Comparison of ENCODE assay signal across 9 cellular contexts in the genomic region with DNA sequence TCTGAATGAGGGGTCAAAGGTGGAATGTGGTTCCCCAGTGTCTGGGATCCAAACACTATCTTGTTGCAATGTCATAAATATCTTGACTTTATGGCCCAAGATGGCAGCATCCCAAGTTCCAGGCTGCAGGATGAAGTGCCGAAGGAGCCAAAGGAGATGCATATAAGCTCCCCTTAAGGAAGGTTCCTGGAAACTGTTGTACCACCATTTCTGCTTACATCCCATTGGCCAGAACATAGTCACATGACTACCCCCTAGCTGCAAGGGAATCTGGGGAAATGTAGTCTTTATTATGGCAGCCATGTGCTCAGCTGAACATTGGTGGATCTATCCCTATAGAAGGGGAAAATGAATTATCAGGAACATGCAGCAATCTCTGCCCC. TPM values are rescaled to one million over a fixed set of nuclear protein-coding genes. Genes with fewer than 3 reads are reported as not detected.
DNase-seq lines count a peak whose midpoint lies in the region; ATAC-seq and TF ChIP-seq lines count a peak whose summit lies in the region.
"Had no signal": no experiment of that assay in that cellular context is flagged by ENCODE, and none has a peak within 500 bp of the region (broad histone marks: within the 10 kb centered on the region; RNA-seq: fewer than 3 reads in every experiment).

No MANE protein-coding gene starts in this region.

- H3K27me3 Mint-ChIP-seq in H9 (ENCODE audit: low read depth), result peaks cover 4% of the 10 kb centered on the region; the same call in 1 of the 2 replicates

- H3K9ac ChIP-seq in HCT116 (ENCODE audit: low read length) (no peak overlapping the region), H9 (ENCODE audit: extremely low read depth, insufficient read length, low read length) (no peak overlapping the region)

- H4K91ac ChIP-seq in H9 (ENCODE audit: insufficient read length, low read depth, low read length), result no peak overlapping the region

- no peak overlapping the region for H3K56ac ChIP-seq in H9 (ENCODE audit: insufficient read length, low read depth, low read length)

- peak; percentile 60 for DNase-seq in EH (ENCODE audit: low read depth)
- DNase-seq in HCT116 (ENCODE audit: low read depth, low spot score), result no peak
- DNase-seq in OCI-LY7 (ENCODE audit: low spot score), result peak; percentile 49
- DNase-seq in iris pigment epithelial cell (ENCODE audit: low read depth), result peak; percentile 53
- DNase-seq in H9, result no peak
- DNase-seq in KG1 (lab: John Stamatoyannopoulos, UW), result no peak
- DNase-seq in middle frontal gyrus (ENCODE audit: extremely low spot score, low spot score), result no peak

- H3K9me2 ChIP-seq in HCT116 (ENCODE audit: insufficient read depth), result no peaks in the 10 kb centered on the region
- H3K9me2 ChIP-seq in OCI-LY7 (ENCODE audit: insufficient read depth, low read length), result no peaks in the 10 kb centered on the region

- no peak overlapping the region for H2BK5ac ChIP-seq in H9 (ENCODE audit: insufficient read length, low read length)

- no peak overlapping the region for H3T11ph ChIP-seq in H9 (ENCODE audit: low read length)

- no peak overlapping the region for H2BK20ac ChIP-seq in H9 (ENCODE audit: low read depth, low read length, poor library complexity, severe bottlenecking)

- no peak overlapping the region for H2BK15ac ChIP-seq in H9 (ENCODE audit: low read depth, low read length)

- TF ChIP-seq CTCF in HCT116 (IDR thresholded peaks at IDR 0.05 in 2 of 3, conservative IDR thresholded peaks at IDR 0.05 in 1 of 3; ENCODE audit: borderline replicate concordance in 1 of 3, insufficient read depth in 1 of 3, low read depth in 2 of 3, low read length in 2 of 3) (no peak), OCI-LY7 (conservative IDR thresholded peaks at IDR 0.05; ENCODE audit: low read length) (no peak), H9 (conservative IDR thresholded peaks at IDR 0.05) (no peak)

- H3K23me2 ChIP-seq in H9 (ENCODE audit: insufficient read length, low read depth, low read length, poor library complexity, severe bottlenecking), result no peaks in the 10 kb centered on the region

- no peak for TF ChIP-seq POLR2A in HCT116 (IDR thresholded peaks at IDR 0.05; ENCODE audit: borderline replicate concordance, extremely low read depth, insufficient read depth, insufficient read length)

- H3K27me3 ChIP-seq in HCT116 (ENCODE audit: insufficient read depth, low read length) (no peaks in the 10 kb centered on the region), H9 (ENCODE audit: insufficient read depth, low read length) (no peaks in the 10 kb centered on the region)
- H3K27me3 ChIP-seq: hepatocyte had no signal

- CTCF ChIA-PET in HCT116 (lab: Charles Lee), result interaction anchor here (0.9 to 2.5 kb wide), 8 partner anchors 9 to 979 kb away, joined by 3 to 27 read pairs (median 4); no protein-coding TSS in a partner anchor
- CTCF ChIA-PET in OCI-LY7 (lab: Charles Lee; ENCODE audit: unreplicated experiment), result no interaction called here

- H3K4me1 Mint-ChIP-seq in H9, result no peaks in the 10 kb centered on the region

- H4K8ac ChIP-seq in H9 (replicated peaks; ENCODE audit: insufficient read length, low read depth, low read length), result no peak overlapping the region

- H2BK12ac ChIP-seq in H9 (ENCODE audit: insufficient read length, low read depth, low read length), result no peak overlapping the region

- RAD21 ChIA-PET in HCT116 (lab: Charles Lee; ENCODE audit: low non-redundant PET in 1 of 2, low total read pairs in 2 of 2, uncharacterized antibody in 2 of 2, unreplicated experiment in 2 of 2), result no interaction called here

- no peak overlapping the region for H2BK120ac ChIP-seq in H9 (ENCODE audit: low read depth, low read length, poor library complexity, severe bottlenecking)

- peaks cover 0 to 4% of the 10 kb centered on the region in 2 experiments; a peak in 1 of 4 replicates for H3K9me3 ChIP-seq in HCT116 (ENCODE audit: control insufficient read depth in 1 of 2, insufficient read depth in 1 of 2, low read depth in 1 of 2, low read length in 2 of 2)
- peaks cover 10% of the 10 kb centered on the region; the same call in 1 of the 2 replicates for H3K9me3 ChIP-seq in OCI-LY7 (ENCODE audit: low read length)
- no peaks in the 10 kb centered on the region for H3K9me3 ChIP-seq in H9 (ENCODE audit: control insufficient read depth, low read depth, low read length)

- no peak for TF ChIP-seq RAD21 in HCT116 (IDR thresholded peaks at IDR 0.05; ENCODE audit: low read depth)

- H4K20me1 ChIP-seq in HCT116 (ENCODE audit: insufficient read depth), result no peaks in the 10 kb centered on the region
- no peaks in the 10 kb centered on the region for H4K20me1 ChIP-seq in OCI-LY7 (ENCODE audit: insufficient read depth, low read length)
- no peaks in the 10 kb centered on the region for H4K20me1 ChIP-seq in H9 (ENCODE audit: control insufficient read depth, insufficient read depth, insufficient read length)

- no peak overlapping the region for H2AK5ac ChIP-seq in H9 (ENCODE audit: insufficient read length, low read length)

- POLR2A ChIA-PET in HCT116 (lab: Charles Lee) (no interaction called here), OCI-LY7 (lab: Charles Lee) (interaction anchor here (1.3 to 1.4 kb wide), 2 partner anchors 10 to 47 kb away, joined by 3 to 4 read pairs; no protein-coding TSS in a partner anchor)

- H3K9me3 Mint-ChIP-seq in H9, result peaks cover 8 to 12% of the 10 kb centered on the region in 2 experiments; a peak in 4 of 5 replicates

- no peaks in the 10 kb centered on the region for H3K79me2 ChIP-seq in HCT116 (ENCODE audit: insufficient read depth, low read length)
- H3K79me2 ChIP-seq in OCI-LY7 (ENCODE audit: insufficient read depth, low read depth, low read length), result no peaks in the 10 kb centered on the region
- no peaks in the 10 kb centered on the region for H3K79me2 ChIP-seq in H9 (ENCODE audit: insufficient read depth, low read length)
- H3K79me2 ChIP-seq: hepatocyte had no signal

- no peak overlapping the region for H3K4me3 Mint-ChIP-seq in H9

- H3K4me2 ChIP-seq in HCT116 (ENCODE audit: low read length) (peak overlapping the region; percentile 15; the same call in 1 of the 2 replicates), OCI-LY7 (ENCODE audit: low read length) (peak overlapping the region; percentile 11; the same call in 1 of the 2 replicates), H9 (ENCODE audit: insufficient read depth, insufficient read length, low read length) (no peak overlapping the region)
- H3K4me2 ChIP-seq: hepatocyte had no signal

- no peak overlapping the region for H3K23ac ChIP-seq in H9 (ENCODE audit: insufficient read length, low read depth, low read length)

- H3K18ac ChIP-seq in H9 (ENCODE audit: insufficient read length, low read depth, low read length), result no peak overlapping the region

- WGBS in H9 (ENCODE audit: extremely low coverage, insufficient read length, low lambda C conversion rate), result no CpG with 5 or more reads among the region's 1 CpG

- H3K27ac Mint-ChIP-seq in H9, result no peak overlapping the region

- no peaks in the 10 kb centered on the region for H3K79me1 ChIP-seq in H9 (ENCODE audit: insufficient read depth, low read depth, low read length, poor library complexity, severe bottlenecking)

- H3K36me3 ChIP-seq in HCT116 (ENCODE audit: control insufficient read depth in 1 of 2, insufficient read depth in 2 of 2, low read length in 2 of 2), result no peaks in the 10 kb centered on the region
- no peaks in the 10 kb centered on the region for H3K36me3 ChIP-seq in OCI-LY7 (ENCODE audit: insufficient read depth, low read length)

- H3K14ac ChIP-seq in H9 (ENCODE audit: insufficient read depth, low read length), result no peak overlapping the region

- H3K4me3 ChIP-seq in HCT116 (replicated peaks in 1 of 2; ENCODE audit: low read depth in 1 of 2, low read length in 2 of 2), result no peak overlapping the region
- H3K4me3 ChIP-seq in OCI-LY7 (ENCODE audit: low read depth, low read length, poor library complexity, severe bottlenecking), result no peak overlapping the region
- H3K4me3 ChIP-seq: hepatocyte had no signal

- ATAC-seq in HCT116, result peak; percentile 18
- no peak for ATAC-seq in HG03039 (IDR thresholded peaks at IDR 0.05; ENCODE audit: unreplicated experiment)

- H3K27ac ChIP-seq in HCT116 (ENCODE audit: low read depth, low read length) (no peak overlapping the region), OCI-LY7 (ENCODE audit: low read depth, low read length, poor library complexity, severe bottlenecking) (no peak overlapping the region), H9 (ENCODE audit: insufficient read length, low read depth, low read length) (no peak overlapping the region)
- H3K27ac ChIP-seq: hepatocyte had no signal

- BruUV-seq in HCT116 (replicated peaks; lab: Mats Ljungman, UMichigan), result no TSS peak
- BruUV-seq in OCI-LY7 (replicated peaks; lab: Mats Ljungman, UMichigan), result no TSS peak

- intact Hi-C loops in HCT116 (cut with micrococcal nuclease), result no loop called here
- intact Hi-C loops in OCI-LY7 (cut with micrococcal nuclease; ENCODE audit: unreplicated experiment), result no loop called here

- peaks cover 3 to 10% (median 5%) of the 10 kb centered on the region in 3 experiments; a peak in 6 of 7 replicates for H3K36me3 Mint-ChIP-seq in H9 (ENCODE audit: insufficient read depth in 1 of 3, low read depth in 3 of 3)

- no peak overlapping the region for H4K5ac ChIP-seq in H9 (ENCODE audit: insufficient read length, low read depth, low read length)

- H3K4ac ChIP-seq in H9 (ENCODE audit: low read depth, low read length), result no peak overlapping the region

- H2AFZ ChIP-seq in HCT116 (ENCODE audit: low read depth, low read length, poor library complexity, severe bottlenecking), result no peak overlapping the region
- peak overlapping the region; percentile 65; the same call in 1 of the 2 replicates for H2AFZ ChIP-seq in OCI-LY7 (ENCODE audit: low read length)
- no peak overlapping the region for H2AFZ ChIP-seq in H9 (ENCODE audit: low read length)
- H2AFZ ChIP-seq: hepatocyte had no signal

- H3K4me1 ChIP-seq in HCT116 (ENCODE audit: control insufficient read depth in 1 of 2, insufficient read depth in 2 of 2, low read length in 2 of 2), result peaks cover 9 to 30% of the 10 kb centered on the region in 2 experiments; a peak in 3 of 4 replicates
- H3K4me1 ChIP-seq in OCI-LY7 (ENCODE audit: insufficient read depth, low read length, poor library complexity, severe bottlenecking), result no peaks in the 10 kb centered on the region
- no peaks in the 10 kb centered on the region for H3K4me1 ChIP-seq in H9 (ENCODE audit: insufficient read depth, low read length)

TF ChIP-seq in HCT116, 20 proteins besides CTCF, POLR2A, EP300 and RAD21 (continues in another document):
- TF ChIP-seq MAX (IDR thresholded peaks at IDR 0.05), result peak; percentile 60; the same call in 1 of the 2 replicates

RNA-seq across cellular contexts. Expression of gene BDH1, which starts 54.3 kb away (rescaled TPM):
- total RNA-seq in HCT116 (2021; ENCODE audit: unreplicated experiment), result 26.6 TPM
- 23.7 and 32.0 TPM in 2 replicates for polyA plus RNA-seq in HCT116 (2012)
- total RNA-seq in OCI-LY7 (2014; rRNA removed; shearing (Covaris generic)), result 14.1 TPM in 2 replicates
- total RNA-seq in OCI-LY7 (2022), result 14.5 and 16.0 TPM in 2 replicates
- 16.3 and 23.8 TPM in 2 replicates for total RNA-seq in H9 (2021)

Comparison
In these comparisons a context has a peak if more than half of its experiments do, and no peak if none do; other contexts are left out.
1. DNase-seq: peak in EH (single experiment), OCI-LY7 (single experiment) and iris pigment epithelial cell (single experiment); none in HCT116 (single experiment), H9 (single experiment), KG1 (single experiment) and middle frontal gyrus (single experiment).